Comparison of ENCODE assay signal across 7 cellular contexts in the genomic region with DNA sequence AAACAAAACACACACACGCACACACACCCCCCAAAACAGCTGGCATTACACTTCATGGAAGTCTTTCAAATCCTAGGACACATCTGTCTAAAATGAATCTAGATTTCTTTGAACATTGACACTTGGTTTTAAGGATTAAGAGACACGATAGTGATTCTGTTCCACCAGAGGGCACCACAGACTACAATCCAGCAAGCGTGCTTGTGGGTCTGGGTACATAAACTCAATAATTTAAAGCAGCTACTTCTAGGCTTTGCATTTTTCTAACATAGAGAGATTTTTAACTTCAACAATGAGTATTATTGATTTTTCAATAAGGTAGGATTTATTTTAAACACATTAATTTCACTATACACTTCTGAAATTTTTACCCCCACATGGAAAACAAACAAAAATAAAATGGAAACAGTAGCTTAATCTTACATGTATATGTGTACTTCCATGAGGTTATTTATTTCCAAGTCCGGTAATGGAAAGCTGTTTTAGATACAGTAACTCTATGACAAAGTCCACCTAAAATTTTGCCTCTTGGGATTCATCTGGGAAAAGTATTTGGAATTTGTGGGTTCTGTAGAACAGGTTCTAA.
DNase-seq lines count a peak whose midpoint lies in the region; ATAC-seq and TF ChIP-seq lines count a peak whose summit lies in the region.

No MANE protein-coding gene starts in this region.

- ATAC-seq in HG03354 (IDR thresholded peaks at IDR 0.05; ENCODE audit: poor library complexity, severe bottlenecking, unreplicated experiment) (peak; percentile 78), thoracic aorta (ENCODE audit: insufficient number of reproducible peaks, low FRiP score, low read depth) (no peak)

- H3K79me2 ChIP-seq in neural cell (replicated peaks; ENCODE audit: insufficient read depth, low read length), result no peaks in the 10 kb centered on the region

- H3K9ac ChIP-seq in neural cell (ENCODE audit: low read length), result no peak overlapping the region

- H3K9me2 ChIP-seq in neural cell (ENCODE audit: insufficient read depth, low read length), result no peaks in the 10 kb centered on the region

- no peak for TF ChIP-seq EP300 in neural cell (conservative IDR thresholded peaks at IDR 0.05; ENCODE audit: poor library complexity, severe bottlenecking)

- H3K9me3 ChIP-seq in esophagus squamous epithelium (no peaks in the 10 kb centered on the region), neural cell (ENCODE audit: low read length) (no peaks in the 10 kb centered on the region), thoracic aorta (no peaks in the 10 kb centered on the region)

- H3K4me3 ChIP-seq in esophagus squamous epithelium, result no peak overlapping the region
- no peak overlapping the region for H3K4me3 ChIP-seq in neural cell (ENCODE audit: low read length)
- no peak overlapping the region for H3K4me3 ChIP-seq in thoracic aorta

- no peaks in the 10 kb centered on the region for H3K4me1 ChIP-seq in esophagus squamous epithelium
- no peaks in the 10 kb centered on the region for H3K4me1 ChIP-seq in thoracic aorta (ENCODE audit: control insufficient read depth in 1 of 2, low read depth in 2 of 2)

- H3K27me3 ChIP-seq in esophagus squamous epithelium (no peaks in the 10 kb centered on the region), neural cell (ENCODE audit: insufficient read depth, low read depth, low read length) (no peaks in the 10 kb centered on the region), thoracic aorta (replicated peaks; ENCODE audit: insufficient read depth) (no peaks in the 10 kb centered on the region)

- TF ChIP-seq CTCF in GM10266 (IDR thresholded peaks at IDR 0.05; ENCODE audit: control insufficient read depth, insufficient read depth, low read depth, missing control alignments), result peak; percentile 48
- peak; percentile 36 to 77 (median 64) for TF ChIP-seq CTCF in esophagus squamous epithelium (IDR thresholded peaks at IDR 0.05)
- peak; percentile 83 for TF ChIP-seq CTCF in neural cell (IDR thresholded peaks at IDR 0.05; ENCODE audit: poor library complexity, severe bottlenecking)
- TF ChIP-seq CTCF in thoracic aorta (IDR thresholded peaks at IDR 0.05), result peak; percentile 74

- TF ChIP-seq POLR2A in esophagus squamous epithelium (IDR thresholded peaks at IDR 0.05), result no peak

- 18 to 29% methylated on average over 4 of the region's 4 CpGs for WGBS in esophagus squamous epithelium, 2 donors

- peak; percentile 88 for TF ChIP-seq RAD21 in neural cell (conservative IDR thresholded peaks at IDR 0.05)

- H3K27ac ChIP-seq in esophagus squamous epithelium, result no peak overlapping the region
- no peak overlapping the region for H3K27ac ChIP-seq in neural cell (ENCODE audit: low read length)
- no peak overlapping the region for H3K27ac ChIP-seq in thoracic aorta

- no peak overlapping the region for H3K4me2 ChIP-seq in neural cell (ENCODE audit: low read length)

- H3K36me3 ChIP-seq in esophagus squamous epithelium (no peaks in the 10 kb centered on the region), neural cell (ENCODE audit: insufficient read depth, low read length) (no peaks in the 10 kb centered on the region), thoracic aorta (no peaks in the 10 kb centered on the region)

- no peaks in the 10 kb centered on the region for H3F3A ChIP-seq in neural cell (ENCODE audit: insufficient read depth, low read length, poor library complexity, severe bottlenecking)

- DNase-seq in GM10266 (ENCODE audit: extremely low spot score) (peak; percentile 22), NOMO-1 treated with DMSO at 0.1 percent for 48 hours (lab: John Stamatoyannopoulos, UW; ENCODE audit: unreplicated experiment) (peak; percentile 67), activated T-cell treated with anti-CD3 and anti-CD28 coated beads for 1 hour (ENCODE audit: low read depth) (peak; percentile 33), esophagus squamous epithelium (lab: John Stamatoyannopoulos, UW) (no peak), thoracic aorta (ENCODE audit: low spot score) (no peak)

- intact Hi-C loops in esophagus squamous epithelium (cut with DNase I), result no loop called here

- no peaks in the 10 kb centered on the region for H4K20me1 ChIP-seq in neural cell (ENCODE audit: insufficient read depth)

- no peak overlapping the region for H2AFZ ChIP-seq in neural cell (ENCODE audit: low read depth, low read length)

TF ChIP-seq in neural cell, 6 proteins besides CTCF, POLR2A, EP300 and RAD21:
- TF ChIP-seq SMC3 (conservative IDR thresholded peaks at IDR 0.05; ENCODE audit: poor library complexity), result peak; percentile 90
- TF ChIP-seq POLR2AphosphoS5 (IDR thresholded peaks at IDR 0.05), result no peak
- no peak for TF ChIP-seq MXI1 (conservative IDR thresholded peaks at IDR 0.05; ENCODE audit: poor library complexity, severe bottlenecking)
- no peak for TF ChIP-seq TAF1 (IDR thresholded peaks at IDR 0.05; ENCODE audit: low read depth)
- TF ChIP-seq, protein P1, sequence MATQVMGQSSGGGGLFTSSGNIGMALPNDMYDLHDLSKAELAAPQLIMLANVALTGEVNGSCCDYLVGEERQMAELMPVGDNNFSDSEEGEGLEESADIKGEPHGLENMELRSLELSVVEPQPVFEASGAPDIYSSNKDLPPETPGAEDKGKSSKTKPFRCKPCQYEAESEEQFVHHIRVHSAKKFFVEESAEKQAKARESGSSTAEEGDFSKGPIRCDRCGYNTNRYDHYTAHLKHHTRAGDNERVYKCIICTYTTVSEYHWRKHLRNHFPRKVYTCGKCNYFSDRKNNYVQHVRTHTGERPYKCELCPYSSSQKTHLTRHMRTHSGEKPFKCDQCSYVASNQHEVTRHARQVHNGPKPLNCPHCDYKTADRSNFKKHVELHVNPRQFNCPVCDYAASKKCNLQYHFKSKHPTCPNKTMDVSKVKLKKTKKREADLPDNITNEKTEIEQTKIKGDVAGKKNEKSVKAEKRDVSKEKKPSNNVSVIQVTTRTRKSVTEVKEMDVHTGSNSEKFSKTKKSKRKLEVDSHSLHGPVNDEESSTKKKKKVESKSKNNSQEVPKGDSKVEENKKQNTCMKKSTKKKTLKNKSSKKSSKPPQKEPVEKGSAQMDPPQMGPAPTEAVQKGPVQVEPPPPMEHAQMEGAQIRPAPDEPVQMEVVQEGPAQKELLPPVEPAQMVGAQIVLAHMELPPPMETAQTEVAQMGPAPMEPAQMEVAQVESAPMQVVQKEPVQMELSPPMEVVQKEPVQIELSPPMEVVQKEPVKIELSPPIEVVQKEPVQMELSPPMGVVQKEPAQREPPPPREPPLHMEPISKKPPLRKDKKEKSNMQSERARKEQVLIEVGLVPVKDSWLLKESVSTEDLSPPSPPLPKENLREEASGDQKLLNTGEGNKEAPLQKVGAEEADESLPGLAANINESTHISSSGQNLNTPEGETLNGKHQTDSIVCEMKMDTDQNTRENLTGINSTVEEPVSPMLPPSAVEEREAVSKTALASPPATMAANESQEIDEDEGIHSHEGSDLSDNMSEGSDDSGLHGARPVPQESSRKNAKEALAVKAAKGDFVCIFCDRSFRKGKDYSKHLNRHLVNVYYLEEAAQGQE (IDR thresholded peaks at IDR 0.05; ENCODE audit: borderline replicate concordance), result no peak
- TF ChIP-seq EZH2 (IDR thresholded peaks at IDR 0.05; ENCODE audit: borderline replicate concordance, insufficient read depth, low read length, poor library complexity, severe bottlenecking), result no peak

Comparison
In these comparisons a context has a peak if more than half of its experiments do, and no peak if none do; other contexts are left out.
1. DNase-seq: peak in GM10266 (single experiment), NOMO-1 treated with DMSO at 0.1 percent for 48 hours (single experiment) and activated T-cell treated with anti-CD3 and anti-CD28 coated beads for 1 hour (single experiment); none in esophagus squamous epithelium (single experiment) and thoracic aorta (single experiment).
2. Peak in every context shown above with its lines, with median percentiles within 50 percentile points of each other: CTCF ChIP-seq.